2 cellular contexts compared by ENCODE assay signal in genomic region chr12:76083761-76084276, GRCh38.
TF ChIP-seq lines count a peak whose summit lies in the region.

No MANE protein-coding gene starts in this region.

TF ChIP-seq in IMR-90, 13 proteins besides CTCF, POLR2A, EP300 and RAD21:
- TF ChIP-seq RCOR1 (IDR thresholded peaks at IDR 0.05; ENCODE audit: insufficient replicate concordance, low read length) (no peak), ELK1 (IDR thresholded peaks at IDR 0.05; ENCODE audit: borderline replicate concordance, low read depth, low read length) (no peak), CHD1 (IDR thresholded peaks at IDR 0.05; ENCODE audit: low read depth, low read length) (no peak), MAFK (IDR thresholded peaks at IDR 0.05; ENCODE audit: low read depth, low read length) (no peak), RFX5 (IDR thresholded peaks at IDR 0.05; ENCODE audit: low read depth, low read length) (no peak), FOS (IDR thresholded peaks at IDR 0.05; ENCODE audit: low read depth, low read length) (no peak), NFE2L2 (IDR thresholded peaks at IDR 0.05; ENCODE audit: low read depth, low read length) (no peak), CEBPB (IDR thresholded peaks at IDR 0.05; ENCODE audit: low read depth, low read length) (no peak), MAZ (IDR thresholded peaks at IDR 0.05; ENCODE audit: borderline replicate concordance, low read depth, low read length) (peak; percentile 97), SMC3 (IDR thresholded peaks at IDR 0.05; ENCODE audit: low read depth, low read length) (no peak), BHLHE40 (IDR thresholded peaks at IDR 0.05; ENCODE audit: low read depth, low read length) (no peak), MXI1 (IDR thresholded peaks at IDR 0.05; ENCODE audit: borderline replicate concordance, low read depth, low read length) (peak; percentile 70; the same call in 1 of the 2 replicates)
- TF ChIP-seq, protein P1, sequence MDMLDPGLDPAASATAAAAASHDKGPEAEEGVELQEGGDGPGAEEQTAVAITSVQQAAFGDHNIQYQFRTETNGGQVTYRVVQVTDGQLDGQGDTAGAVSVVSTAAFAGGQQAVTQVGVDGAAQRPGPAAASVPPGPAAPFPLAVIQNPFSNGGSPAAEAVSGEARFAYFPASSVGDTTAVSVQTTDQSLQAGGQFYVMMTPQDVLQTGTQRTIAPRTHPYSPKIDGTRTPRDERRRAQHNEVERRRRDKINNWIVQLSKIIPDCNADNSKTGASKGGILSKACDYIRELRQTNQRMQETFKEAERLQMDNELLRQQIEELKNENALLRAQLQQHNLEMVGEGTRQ (IDR thresholded peaks at IDR 0.05; ENCODE audit: low read depth, low read length), result peak; percentile 65

TF ChIP-seq in SK-N-SH, 30 proteins besides CTCF, POLR2A, EP300 and RAD21:
- TF ChIP-seq, protein P2, sequence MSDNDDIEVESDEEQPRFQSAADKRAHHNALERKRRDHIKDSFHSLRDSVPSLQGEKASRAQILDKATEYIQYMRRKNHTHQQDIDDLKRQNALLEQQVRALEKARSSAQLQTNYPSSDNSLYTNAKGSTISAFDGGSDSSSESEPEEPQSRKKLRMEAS (IDR thresholded peaks at IDR 0.05; ENCODE audit: low read depth), result peak; percentile 91
- TF ChIP-seq POLR2AphosphoS5 (IDR thresholded peaks at IDR 0.05; ENCODE audit: low read depth, low read length), result peak; percentile 51; the same call in 1 of the 2 replicates
- no peak for TF ChIP-seq GATA2 (CRISPR knock-in tag; IDR thresholded peaks at IDR 0.05)
- no peak for TF ChIP-seq EZH2phosphoT487 (IDR thresholded peaks at IDR 0.05; ENCODE audit: borderline replicate concordance, low read depth)
- 0 out of 2 replicates have a peak, but pooled peaks have one; percentile 7 for TF ChIP-seq ZBTB33 (IDR thresholded peaks at IDR 0.05; ENCODE audit: borderline replicate concordance, low read depth)
- no peak for TF ChIP-seq GABPA (IDR thresholded peaks at IDR 0.05; ENCODE audit: low read depth)
- no peak for TF ChIP-seq MEF2A (IDR thresholded peaks at IDR 0.05; ENCODE audit: borderline replicate concordance, low read depth)
- TF ChIP-seq FOXJ3 (CRISPR knock-in tag; IDR thresholded peaks at IDR 0.05), result no peak
- 0 out of 2 replicates have a peak, but pooled peaks have one; percentile 8 for TF ChIP-seq RCOR1 (IDR thresholded peaks at IDR 0.05; ENCODE audit: low read length)
- no peak for TF ChIP-seq TCF12 (IDR thresholded peaks at IDR 0.05)
- TF ChIP-seq, protein P1 (IDR thresholded peaks at IDR 0.05; ENCODE audit: borderline replicate concordance, low read depth, low read length), result no peak
- TF ChIP-seq ELF1 (IDR thresholded peaks at IDR 0.05), result no peak; the same call in 1 of the 2 replicates
- no peak for TF ChIP-seq PBX3 (IDR thresholded peaks at IDR 0.05)
- TF ChIP-seq CHD2 (IDR thresholded peaks at IDR 0.05; ENCODE audit: low read length, partially characterized antibody), result no peak
- 0 out of 2 replicates have a peak, but pooled peaks have one; percentile 54 for TF ChIP-seq SIN3A (IDR thresholded peaks at IDR 0.05; ENCODE audit: borderline replicate concordance, low read depth, low read length)
- TF ChIP-seq FOSL2 (IDR thresholded peaks at IDR 0.05; ENCODE audit: borderline replicate concordance, low read depth), result no peak; the same call in 1 of the 2 replicates
- TF ChIP-seq TAF1 (IDR thresholded peaks at IDR 0.05; ENCODE audit: borderline replicate concordance, low read depth, low read length), result 0 out of 2 replicates have a peak, but pooled peaks have one; percentile 16
- no peak for TF ChIP-seq SMC3 (IDR thresholded peaks at IDR 0.05; ENCODE audit: low read depth, low read length)
- no peak for TF ChIP-seq JUND (IDR thresholded peaks at IDR 0.05)
- TF ChIP-seq NRF1 (IDR thresholded peaks at IDR 0.05; ENCODE audit: low read depth, low read length), result no peak
- TF ChIP-seq NFIC (IDR thresholded peaks at IDR 0.05; ENCODE audit: borderline replicate concordance), result no peak
- TF ChIP-seq RFX5 (IDR thresholded peaks at IDR 0.05; ENCODE audit: low read length), result no peak
- no peak for TF ChIP-seq REST (IDR thresholded peaks at IDR 0.05; ENCODE audit: low read depth, low read length)
- TF ChIP-seq YY1 (IDR thresholded peaks at IDR 0.05; ENCODE audit: low read depth), result no peak
- peak; percentile 92 for TF ChIP-seq MXI1 (IDR thresholded peaks at IDR 0.05; ENCODE audit: low read depth, low read length)
- TF ChIP-seq USF1 (IDR thresholded peaks at IDR 0.05; ENCODE audit: borderline replicate concordance, low read depth), result no peak; the same call in 1 of the 2 replicates
- no peak for TF ChIP-seq RXRA (IDR thresholded peaks at IDR 0.05; ENCODE audit: borderline replicate concordance, low read depth)
- peak; percentile 66; the same call in 1 of the 2 replicates for TF ChIP-seq TEAD4 (IDR thresholded peaks at IDR 0.05; ENCODE audit: borderline replicate concordance, insufficient read depth)
- TF ChIP-seq, protein P3, sequence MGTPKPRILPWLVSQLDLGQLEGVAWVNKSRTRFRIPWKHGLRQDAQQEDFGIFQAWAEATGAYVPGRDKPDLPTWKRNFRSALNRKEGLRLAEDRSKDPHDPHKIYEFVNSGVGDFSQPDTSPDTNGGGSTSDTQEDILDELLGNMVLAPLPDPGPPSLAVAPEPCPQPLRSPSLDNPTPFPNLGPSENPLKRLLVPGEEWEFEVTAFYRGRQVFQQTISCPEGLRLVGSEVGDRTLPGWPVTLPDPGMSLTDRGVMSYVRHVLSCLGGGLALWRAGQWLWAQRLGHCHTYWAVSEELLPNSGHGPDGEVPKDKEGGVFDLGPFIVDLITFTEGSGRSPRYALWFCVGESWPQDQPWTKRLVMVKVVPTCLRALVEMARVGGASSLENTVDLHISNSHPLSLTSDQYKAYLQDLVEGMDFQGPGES (IDR thresholded peaks at IDR 0.05; ENCODE audit: low read depth, low read length), result no peak
